16 cellular contexts compared by ENCODE assay signal in genomic region chr9:126885089-126885753, GRCh38. TPM values are rescaled to one million over a fixed set of nuclear protein-coding genes. Genes with fewer than 3 reads are reported as not detected.
A peak's percentile ranks its signal among the peaks of the same experiment; 100 is the strongest.
DNase-seq lines count a peak whose midpoint lies in the region; ATAC-seq, FAIRE-seq and TF ChIP-seq lines count a peak whose summit lies in the region.
"Had no signal": no experiment of that assay in that cellular context is flagged by ENCODE, and none has a peak within 500 bp of the region (broad histone marks: within the 10 kb centered on the region; RNA-seq: fewer than 3 reads in every experiment).

No MANE protein-coding gene starts in this region.

- H3K27me3 Mint-ChIP-seq in type B pancreatic cell = no peaks in the 10 kb centered on the region
- H3K27me3 Mint-ChIP-seq: activated naive CD8-positive, alpha-beta T cell treated with anti-CD3 and anti-CD28 coated beads for 36 hours had no signal

- no TSS peak for BruUV-seq in K562 (replicated peaks; lab: Mats Ljungman, UMichigan)

- no peak for TF ChIP-seq RAD21 in K562 (CRISPR knock-in tag; conservative IDR thresholded peaks at IDR 0.05 in 1 of 2, IDR thresholded peaks at IDR 0.05 in 1 of 2)

- no peak overlapping the region for H3K9ac ChIP-seq in GM23248
- no peak overlapping the region for H3K9ac ChIP-seq in K562 (ENCODE audit: insufficient read depth in 1 of 2, low read depth in 2 of 2, low read length in 2 of 2)
- H3K9ac ChIP-seq: BLaER1 treated with 17β-estradiol and CSF1 and Interleukin-3, amounts not matched to agents 10 nM and 100 nM had no signal

- no peaks in the 10 kb centered on the region for H3K9me3 Mint-ChIP-seq in type B pancreatic cell
- H3K9me3 Mint-ChIP-seq: activated naive CD8-positive, alpha-beta T cell treated with anti-CD3 and anti-CD28 coated beads for 36 hours; activated T-cell treated with anti-CD3 and anti-CD28 coated beads, Interleukin-2, amount 50 U/mL, for 4 hours had no signal

- CTCF ChIA-PET in K562 (lab: Yijun Ruan, JAX; ENCODE audit: low intra/inter-chr PET ratio) = no interaction called here

- peaks cover 14% of the 10 kb centered on the region; the same call in 1 of the 2 replicates for H3K36me3 ChIP-seq in GM23248 (ENCODE audit: low read depth)
- peaks cover 32% of the 10 kb centered on the region for H3K36me3 ChIP-seq in K562 (ENCODE audit: control insufficient read depth, insufficient read depth, low read length)
- H3K36me3 ChIP-seq in small intestine (ENCODE audit: control insufficient read depth in 2 of 2, insufficient read depth in 2 of 2, low read length in 2 of 2) = peaks cover 0 to 2% of the 10 kb centered on the region in 2 donors
- no peaks in the 10 kb centered on the region for H3K36me3 ChIP-seq in testis (ENCODE audit: low read depth, missing control alignments)

- H3K27me3 ChIP-seq in GM23248 (replicated peaks; ENCODE audit: insufficient read depth) (no peaks in the 10 kb centered on the region), K562 (ENCODE audit: control insufficient read depth in 2 of 2, insufficient read depth in 2 of 2, low read length in 2 of 2) (no peaks in the 10 kb centered on the region), small intestine (ENCODE audit: control insufficient read depth in 2 of 2, insufficient read depth in 2 of 2, low read length in 2 of 2) (no peaks in the 10 kb centered on the region), testis (no peaks in the 10 kb centered on the region)
- H3K27me3 ChIP-seq: BLaER1 treated with 17β-estradiol and CSF1 and Interleukin-3, amounts not matched to agents 10 nM and 100 nM had no signal

- H3K27ac ChIP-seq in GM23248 = peak overlapping the region; percentile 40
- no peak overlapping the region for H3K27ac ChIP-seq in K562 (ENCODE audit: extremely low read depth, low read depth, low read length)
- H3K27ac ChIP-seq in small intestine (ENCODE audit: low read depth in 1 of 2, low read length in 1 of 2) = no peak overlapping the region
- H3K27ac ChIP-seq in testis = no peak overlapping the region
- H3K27ac ChIP-seq: BLaER1 treated with 17β-estradiol and CSF1 and Interleukin-3, amounts not matched to agents 10 nM and 100 nM had no signal

- TF ChIP-seq EP300 in K562 (IDR thresholded peaks at IDR 0.05; ENCODE audit: low read length) = no peak

- H3K4me3 Mint-ChIP-seq in type B pancreatic cell = no peak overlapping the region
- H3K4me3 Mint-ChIP-seq: activated naive CD8-positive, alpha-beta T cell treated with anti-CD3 and anti-CD28 coated beads for 36 hours; activated T-cell treated with anti-CD3 and anti-CD28 coated beads, Interleukin-2, amount 50 U/mL, for 4 hours had no signal

- H3K4me2 ChIP-seq in GM23248 (ENCODE audit: unreplicated experiment) (no peak overlapping the region), K562 (ENCODE audit: insufficient read depth, low read length) (no peak overlapping the region)
- H3K4me2 ChIP-seq: BLaER1 treated with 17β-estradiol and CSF1 and Interleukin-3, amounts not matched to agents 10 nM and 100 nM had no signal

- POLR2A ChIA-PET in K562 (lab: Yijun Ruan, JAX) = no interaction called here

- H2AFZ ChIP-seq in GM23248 = no peak overlapping the region; the same call in 1 of the 2 replicates
- H2AFZ ChIP-seq in K562 (ENCODE audit: low read depth, low read length) = no peak overlapping the region

- FAIRE-seq in K562 (lab: Jason Lieb, UNC) = peak; percentile 11
- no peak for FAIRE-seq in small intestine (lab: Jason Lieb, UNC)
- FAIRE-seq: TTC549 had no signal

- DNase-seq in GM23248 = peak; percentile 64
- DNase-seq in K562 (ENCODE audit: extremely low read depth in 1 of 4, low spot score in 3 of 4) = no peak
- DNase-seq in islet precursor cell = peak; percentile 44
- DNase-seq in small intestine = peak; percentile 17
- DNase-seq in activated CD8-positive, alpha-beta memory T cell treated with anti-CD3 and anti-CD28 coated beads for 24 hours = no peak
- DNase-seq in type B pancreatic cell (ENCODE audit: extremely low spot score, unreplicated experiment) = no peak
- DNase-seq in testis = no peak
- DNase-seq: activated CD4-positive, alpha-beta T cell treated with anti-CD3 and anti-CD28 coated beads, Interleukin-2, amount 50 U/mL, for 1 hour; activated naive CD8-positive, alpha-beta T cell treated with anti-CD3 and anti-CD28 coated beads for 36 hours; activated T-cell treated with anti-CD3 and anti-CD28 coated beads, Interleukin-2, amount 50 U/mL, for 4 hours; DMS79; NCI-H146; NCI-H524 had no signal

- H3K36me3 Mint-ChIP-seq in type B pancreatic cell = peaks cover 8% of the 10 kb centered on the region

- TF ChIP-seq POLR2A in K562 (conservative IDR thresholded peaks at IDR 0.05) (no peak), testis (IDR thresholded peaks at IDR 0.05) (no peak)

- H3K9me3 ChIP-seq in GM23248 (ENCODE audit: low read depth) (no peaks in the 10 kb centered on the region), K562 (replicated peaks; ENCODE audit: control insufficient read depth, insufficient read depth, low read depth, low read length) (no peaks in the 10 kb centered on the region), small intestine (ENCODE audit: control insufficient read depth, low read depth) (no peaks in the 10 kb centered on the region), testis (no peaks in the 10 kb centered on the region)
- H3K9me3 ChIP-seq: BLaER1 treated with 17β-estradiol and CSF1 and Interleukin-3, amounts not matched to agents 10 nM and 100 nM had no signal

- no peak overlapping the region for H3K4me3 ChIP-seq in GM23248
- no peak overlapping the region for H3K4me3 ChIP-seq in K562
- H3K4me3 ChIP-seq in small intestine (ENCODE audit: low read depth in 1 of 2, low read length in 2 of 2) = no peak overlapping the region
- H3K4me3 ChIP-seq in testis = no peak overlapping the region
- H3K4me3 ChIP-seq: BLaER1 treated with 17β-estradiol and CSF1 and Interleukin-3, amounts not matched to agents 10 nM and 100 nM had no signal

- intact Hi-C loops in K562 (cut with micrococcal nuclease) = no loop called here
- intact Hi-C loops in testis (cut with DNase I; ENCODE audit: low total_unique reads) = no loop called here

- H3F3A ChIP-seq in GM23248 (ENCODE audit: insufficient read depth) = peaks cover 8% of the 10 kb centered on the region; the same call in 1 of the 2 replicates

- TF ChIP-seq CTCF in K562 (IDR thresholded peaks at IDR 0.05 in 2 of 3, conservative IDR thresholded peaks at IDR 0.05 in 1 of 3; ENCODE audit: insufficient read depth in 2 of 3, low read depth in 1 of 3, low read length in 3 of 3) = no peak
- TF ChIP-seq CTCF in type B pancreatic cell (conservative IDR thresholded peaks at IDR 0.05) = no peak
- no peak for TF ChIP-seq CTCF in testis (IDR thresholded peaks at IDR 0.05)

- in situ Hi-C loops in GM23248 (cut with MboI) (no loop called here), K562 (cut with MboI) (no loop called here)

- H3K9me2 ChIP-seq in GM23248 (ENCODE audit: insufficient read depth) = no peaks in the 10 kb centered on the region

- WGBS in GM23248 (ENCODE audit: low coverage in 1 of 2, low lambda C conversion rate in 2 of 2, missing lambda C conversion rate in 2 of 2), 2 experiments = 30 to 37% methylated on average over 6 of the region's 6 CpGs
- WGBS in K562 (ENCODE audit: insufficient coverage, low coverage, missing lambda C conversion rate) = 81% methylated on average over 6 of the region's 6 CpGs
- WGBS in small intestine, 3 donors = 78 to 84% (median 82%) methylated on average over 6 of the region's 6 CpGs
- 76 to 77% methylated on average over 6 of the region's 6 CpGs for WGBS in testis, 2 donors

- H3K4me1 Mint-ChIP-seq in type B pancreatic cell (ENCODE audit: unreplicated experiment) = peaks cover 19% of the 10 kb centered on the region

- H3K27ac Mint-ChIP-seq in type B pancreatic cell = no peak overlapping the region
- H3K27ac Mint-ChIP-seq: activated naive CD8-positive, alpha-beta T cell treated with anti-CD3 and anti-CD28 coated beads for 36 hours had no signal

- peaks cover 8% of the 10 kb centered on the region; the same call in 1 of the 2 replicates for H3K4me1 ChIP-seq in GM23248 (ENCODE audit: insufficient read depth)
- H3K4me1 ChIP-seq in K562 (replicated peaks in 1 of 2; ENCODE audit: control insufficient read depth in 2 of 2, insufficient read depth in 2 of 2, low read length in 2 of 2) = peaks cover 0 to 6% of the 10 kb centered on the region in 2 experiments; a peak in 3 of 5 replicates
- no peaks in the 10 kb centered on the region for H3K4me1 ChIP-seq in small intestine (ENCODE audit: control insufficient read depth in 2 of 2, insufficient read depth in 1 of 2, low read depth in 1 of 2, low read length in 1 of 2)
- no peaks in the 10 kb centered on the region for H3K4me1 ChIP-seq in testis

- no peaks in the 10 kb centered on the region; the same call in 1 of the 2 replicates for H4K20me1 ChIP-seq in GM23248 (ENCODE audit: insufficient read depth)
- peaks cover 21% of the 10 kb centered on the region; the same call in 1 of the 2 replicates for H4K20me1 ChIP-seq in K562 (replicated peaks; ENCODE audit: control insufficient read depth, insufficient read depth, low read length)

- peaks cover 36% of the 10 kb centered on the region for H3K79me2 ChIP-seq in GM23248 (ENCODE audit: insufficient read depth)
- H3K79me2 ChIP-seq in K562 (ENCODE audit: control insufficient read depth, insufficient read depth, low read length) = peaks cover 7% of the 10 kb centered on the region; the same call in 1 of the 3 replicates

- no peaks in the 10 kb centered on the region for H3K9me1 ChIP-seq in K562 (ENCODE audit: control insufficient read depth, insufficient read depth, low read length)

- no peak for ATAC-seq in K562
- ATAC-seq: activated T-cell treated with anti-CD3 and anti-CD28 coated beads, Interleukin-2, amount 50 U/mL, for 4 hours; SK-N-SH treated with all-trans-retinoic acid at 6 μM for 48 hours had no signal

RNA-seq across cellular contexts. Expression of gene ZBTB34, which starts 24.8 kb away (rescaled TPM):
- total RNA-seq in GM23248 (2014; rRNA removed; shearing (Covaris generic)) = 5.5 and 7.5 TPM in 2 replicates
- polyA plus RNA-seq in GM23248 (2016; fragmentation: Nextera tagmentation; extraction: Ambion mirVana) = 2.3 and 2.4 TPM in 2 replicates
- 15.0 and 20.0 TPM in 2 replicates for total RNA-seq in K562 (2011; cell fraction: chromatin; rRNA removed; ENCODE audit: low replicate concordance)
- 10.5 and 11.4 TPM in 2 replicates for total RNA-seq in K562 (2011; cell fraction: nucleolus; rRNA removed)
- total RNA-seq in K562 (2011; cell fraction: nucleoplasm; rRNA removed) = 16.6 and 22.8 TPM in 2 replicates
- total RNA-seq in K562 (2014; rRNA removed) = 7.8 and 8.4 TPM in 2 replicates
- total RNA-seq in K562 (2014; rRNA removed; fragmentation: Illumina TruSeq; extraction: Trizol) = 11.3 and 12.4 TPM in 2 replicates
- total RNA-seq in K562 (2015; rRNA removed; fragmentation: Illumina TruSeq; extraction: Trizol) = 10.6 and 11.2 TPM in 2 replicates
- total RNA-seq in K562 (2021) = 13.4 and 14.6 TPM in 2 replicates
- polyA plus RNA-seq in K562 (2011; rRNA removed) = 15.6 and 15.7 TPM in 2 replicates
- 6.9 and 11.1 TPM in 2 replicates for polyA plus RNA-seq in K562 (2011; cell fraction: cytosol; rRNA removed)
- 10.0 and 12.7 TPM in 2 replicates for polyA plus RNA-seq in K562 (2011; cell fraction: nucleus; rRNA removed)
- polyA plus RNA-seq in K562 (2012) = 5.3 and 6.1 TPM in 2 replicates
- 9.7 and 9.8 TPM in 2 replicates for polyA plus RNA-seq in K562 (2014; fragmentation: Illumina TruSeq; extraction: Trizol)
- 1 to 10 TPM; 2.7 to 6.3 TPM for polyA plus RNA-seq in K562 (2014; fragmentation: Nextera tagmentation; extraction: Ambion mirVana)
- 8.2 and 9.4 TPM in 2 replicates for polyA plus RNA-seq in K562 (2014; rRNA removed)
- 30.8 and 33.6 TPM in 2 replicates for polyA minus RNA-seq in K562 (2011; rRNA and poly(A)+ RNA removed)
- 13.4 and 15.4 TPM in 2 replicates for polyA minus RNA-seq in K562 (2011; cell fraction: cytosol; rRNA and poly(A)+ RNA removed)
- 5.9 and 12.0 TPM in 2 replicates for polyA minus RNA-seq in K562 (2011; cell fraction: nucleus; rRNA and poly(A)+ RNA removed)
- 1 to 10 TPM; 1.1 to 2.3 (median 2.0) TPM for polyA plus RNA-seq in small intestine
- 19.7 and 20.2 TPM in 2 replicates for total RNA-seq in type B pancreatic cell (ENCODE audit: low replicate concordance)
- 10 to 100 TPM; 14.0 to 14.6 TPM for total RNA-seq in testis
- 6.2 TPM for polyA plus RNA-seq in testis (ENCODE audit: insufficient read depth, low read depth, low replicate concordance)

RNA-seq across cellular contexts. Expression of gene RALGPS1, which starts 29.4 kb away (rescaled TPM):
- 1.8 and 2.1 TPM in 2 replicates for total RNA-seq in GM23248 (2014; rRNA removed; shearing (Covaris generic))
- polyA plus RNA-seq in GM23248 (2016; fragmentation: Nextera tagmentation; extraction: Ambion mirVana) (0.54 and 0.71 TPM in 2 replicates), K562 (2011; rRNA removed) (1.2 and 1.5 TPM in 2 replicates), K562 (2014; fragmentation: Illumina TruSeq; extraction: Trizol) (1.9 and 2.2 TPM in 2 replicates), K562 (2014; fragmentation: Nextera tagmentation; extraction: Ambion mirVana) (under 1 TPM; 0.04 to 0.20 TPM), K562 (2014; rRNA removed) (1.5 and 6.3 TPM in 2 replicates), small intestine (10 to 100 TPM; 16.6 to 27.7 (median 25.9) TPM), testis (ENCODE audit: insufficient read depth, low read depth, low replicate concordance) (35.9 TPM)
- 14.4 and 14.5 TPM in 2 replicates for total RNA-seq in K562 (2011; cell fraction: chromatin; rRNA removed; ENCODE audit: low replicate concordance)
- total RNA-seq in K562 (2011; cell fraction: nucleolus; rRNA removed) = 6.3 and 10.0 TPM in 2 replicates
- total RNA-seq in K562 (2011; cell fraction: nucleoplasm; rRNA removed) = 11.3 and 14.1 TPM in 2 replicates
- total RNA-seq in K562 (2014; rRNA removed) (1.5 and 1.6 TPM in 2 replicates), K562 (2014; rRNA removed; fragmentation: Illumina TruSeq; extraction: Trizol) (1.2 and 1.9 TPM in 2 replicates), K562 (2015; rRNA removed; fragmentation: Illumina TruSeq; extraction: Trizol) (1.3 and 1.5 TPM in 2 replicates), K562 (2021) (1.9 and 2.6 TPM in 2 replicates), type B pancreatic cell (ENCODE audit: low replicate concordance) (16.7 and 30.0 TPM in 2 replicates), testis (10 to 100 TPM; 36.9 to 48.6 TPM)
- polyA plus RNA-seq in K562 (2011; cell fraction: cytosol; rRNA removed) = 0.83 and 1.1 TPM in 2 replicates
- polyA plus RNA-seq in K562 (2011; cell fraction: nucleus; rRNA removed) = 4.3 and 6.0 TPM in 2 replicates
- 1.4 and 2.7 TPM in 2 replicates for polyA plus RNA-seq in K562 (2012)
- polyA minus RNA-seq in K562 (2011; rRNA and poly(A)+ RNA removed) = 1.2 and 2.2 TPM in 2 replicates
- polyA minus RNA-seq in K562 (2011; cell fraction: cytosol; rRNA and poly(A)+ RNA removed) = 1.6 TPM in 1 of 2 replicates, not detected in the other
- 1.9 and 4.4 TPM in 2 replicates for polyA minus RNA-seq in K562 (2011; cell fraction: nucleus; rRNA and poly(A)+ RNA removed)

Comparison
In these comparisons a context has a peak if more than half of its experiments do, and no peak if none do; other contexts are left out.
1. DNase-seq: peak in GM23248 (single experiment), islet precursor cell (single experiment) and small intestine (single experiment); none in K562 (0 of 4), activated CD8-positive, alpha-beta memory T cell treated with anti-CD3 and anti-CD28 coated beads for 24 hours (single experiment), type B pancreatic cell (single experiment) and testis (single experiment).